In genomic region chr22:37907036-37907954, GRCh38 we compare ENCODE assay signal across 8 cellular contexts. TPM values are rescaled to one million over a fixed set of nuclear protein-coding genes. Genes with fewer than 3 reads are reported as not detected.
A peak's percentile ranks its signal among the peaks of the same experiment; 100 is the strongest.
DNase-seq lines count a peak whose midpoint lies in the region; ATAC-seq, FAIRE-seq and TF ChIP-seq lines count a peak whose summit lies in the region.

No MANE protein-coding gene starts in this region.

- DNase-seq in endothelial cell (ENCODE audit: low spot score) (no peak), HTR-8/SVneo (ENCODE audit: insufficient read length, low spot score) (no peak), NCI-H2196 (lab: John Stamatoyannopoulos, UW; ENCODE audit: unreplicated experiment) (no peak)

- peak overlapping the region; percentile 94 for H3K4me3 Mint-ChIP-seq in endothelial cell (ENCODE audit: unreplicated experiment)

- peaks cover 11% of the 10 kb centered on the region for H3K27me3 Mint-ChIP-seq in endothelial cell (ENCODE audit: unreplicated experiment)

- no peak overlapping the region for H3K27ac ChIP-seq in DOHH2 (ENCODE audit: low read depth, low read length)
- no peak overlapping the region for H3K27ac ChIP-seq in OCI-LY3 (ENCODE audit: low read length)
- peak overlapping the region; percentile 75 for H3K27ac ChIP-seq in neutrophil

- H3K27ac Mint-ChIP-seq in endothelial cell (ENCODE audit: unreplicated experiment), result peak overlapping the region; percentile 85

- H4K20me1 ChIP-seq in DOHH2 (ENCODE audit: control insufficient read depth, insufficient read depth, low read depth, low read length) (no peaks in the 10 kb centered on the region), OCI-LY3 (ENCODE audit: insufficient read depth, low read length) (no peaks in the 10 kb centered on the region)

- no peaks in the 10 kb centered on the region for H3K36me3 ChIP-seq in DOHH2 (ENCODE audit: control insufficient read depth, low read length)
- H3K36me3 ChIP-seq in OCI-LY3 (replicated peaks; ENCODE audit: low read depth, low read length), result no peaks in the 10 kb centered on the region
- H3K36me3 ChIP-seq in neutrophil, result no peaks in the 10 kb centered on the region

- H3K9me2 ChIP-seq in DOHH2 (replicated peaks; ENCODE audit: control insufficient read depth, low read length), result no peaks in the 10 kb centered on the region

- H3K36me3 Mint-ChIP-seq in endothelial cell (ENCODE audit: low read depth, unreplicated experiment), result peaks cover 16% of the 10 kb centered on the region

- no peak for TF ChIP-seq CTCF in DOHH2 (IDR thresholded peaks at IDR 0.05; ENCODE audit: low read depth, low read length, poor library complexity, severe bottlenecking)
- no peak for TF ChIP-seq CTCF in OCI-LY3 (IDR thresholded peaks at IDR 0.05; ENCODE audit: low read depth, low read length)
- no peak for TF ChIP-seq CTCF in endothelial cell (IDR thresholded peaks at IDR 0.05; ENCODE audit: unreplicated experiment)
- TF ChIP-seq CTCF in neutrophil (IDR thresholded peaks at IDR 0.05), result no peak

- no peaks in the 10 kb centered on the region for H3K9me3 Mint-ChIP-seq in endothelial cell (ENCODE audit: unreplicated experiment)

- peaks cover 5% of the 10 kb centered on the region; the same call in 1 of the 2 replicates for H3F3A ChIP-seq in DOHH2 (ENCODE audit: control insufficient read depth, insufficient read depth)

- peak overlapping the region; percentile 86 for H3K9ac ChIP-seq in OCI-LY3 (ENCODE audit: low read length)

- FAIRE-seq in HTR-8/SVneo (lab: Jason Lieb, UNC), result no peak

- peaks cover 17% of the 10 kb centered on the region for H3K4me1 ChIP-seq in DOHH2 (ENCODE audit: control insufficient read depth, low read length)
- peaks cover 12% of the 10 kb centered on the region for H3K4me1 ChIP-seq in OCI-LY3 (ENCODE audit: low read length)
- H3K4me1 ChIP-seq in neutrophil (ENCODE audit: control insufficient read depth in 1 of 2, insufficient read depth in 1 of 2, low read depth in 1 of 2, low read length in 1 of 2), result peaks cover 19 to 23% of the 10 kb centered on the region in 2 experiments

- no peaks in the 10 kb centered on the region for H3K27me3 ChIP-seq in DOHH2 (ENCODE audit: control insufficient read depth, low read length)
- no peaks in the 10 kb centered on the region for H3K27me3 ChIP-seq in OCI-LY3 (ENCODE audit: low read depth, low read length)
- H3K27me3 ChIP-seq in neutrophil, result no peaks in the 10 kb centered on the region

- ATAC-seq in GM21528 (IDR thresholded peaks at IDR 0.05; ENCODE audit: low FRiP score, unreplicated experiment), result no peak
- no peak for ATAC-seq in GM21737 (IDR thresholded peaks at IDR 0.05; ENCODE audit: unreplicated experiment)

- H2AFZ ChIP-seq in OCI-LY3 (ENCODE audit: low read depth, low read length), result 0 out of 2 replicates have a peak overlapping the region, but pooled peaks have one; percentile 56

- peak overlapping the region; percentile 74 for H3K4me2 ChIP-seq in DOHH2 (ENCODE audit: low read length)
- H3K4me2 ChIP-seq in OCI-LY3 (ENCODE audit: low read length), result peak overlapping the region; percentile 99

- no peaks in the 10 kb centered on the region for H3K9me3 ChIP-seq in DOHH2 (ENCODE audit: control insufficient read depth, insufficient read depth, low read length)
- no peaks in the 10 kb centered on the region for H3K9me3 ChIP-seq in OCI-LY3 (ENCODE audit: insufficient read depth, low read length)
- no peaks in the 10 kb centered on the region for H3K9me3 ChIP-seq in neutrophil

- H3K4me1 Mint-ChIP-seq in endothelial cell (ENCODE audit: unreplicated experiment), result peaks cover 47% of the 10 kb centered on the region

- H3K79me2 ChIP-seq in DOHH2 (ENCODE audit: control insufficient read depth, low read length) (no peaks in the 10 kb centered on the region), OCI-LY3 (ENCODE audit: low read length) (peaks cover 10% of the 10 kb centered on the region)

- peak overlapping the region; percentile 74 for H3K4me3 ChIP-seq in DOHH2 (ENCODE audit: low read length)
- peak overlapping the region; percentile 90 for H3K4me3 ChIP-seq in OCI-LY3 (ENCODE audit: low read length)
- peak overlapping the region; percentile 62 to 70 for H3K4me3 ChIP-seq in neutrophil (ENCODE audit: low read depth in 1 of 2, low read length in 1 of 2)

RNA-seq across cellular contexts. Expression of gene MICALL1, which starts 1.2 kb away (rescaled TPM):
- total RNA-seq in endothelial cell (ENCODE audit: unreplicated experiment), result 124 TPM

RNA-seq across cellular contexts. Expression of gene C22orf23, which starts 46.1 kb away (rescaled TPM):
- 0.54 TPM for total RNA-seq in endothelial cell (ENCODE audit: unreplicated experiment)

RNA-seq across cellular contexts. Expression of gene POLR2F, which starts 46.2 kb away (rescaled TPM):
- total RNA-seq in endothelial cell (ENCODE audit: unreplicated experiment), result 58.9 TPM

RNA-seq across cellular contexts. Expression of gene EIF3L, which starts 58.1 kb away (rescaled TPM):
- total RNA-seq in endothelial cell (ENCODE audit: unreplicated experiment), result 732 TPM
